14 cellular contexts compared by ENCODE assay signal in the genomic region with DNA sequence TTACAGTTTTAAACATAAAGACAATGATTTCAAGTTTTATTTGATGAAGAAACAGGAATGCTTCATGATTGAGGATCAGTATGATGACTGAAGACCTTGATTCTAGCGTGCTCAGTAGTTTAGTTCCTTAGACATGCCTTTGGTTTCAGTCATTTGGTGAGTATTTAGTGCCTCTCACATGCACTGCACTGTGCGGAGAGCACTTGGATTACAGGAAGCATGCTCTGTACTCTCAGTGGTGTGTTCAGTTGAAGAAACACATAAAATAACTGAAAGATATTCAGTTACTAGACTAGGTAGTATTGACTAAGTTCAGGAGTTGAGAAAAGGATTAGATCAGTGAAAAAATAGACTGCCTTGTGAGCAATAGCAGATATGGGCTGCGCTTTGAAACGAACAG. TPM values are rescaled to one million over a fixed set of nuclear protein-coding genes. Genes with fewer than 3 reads are reported as not detected.
A peak's percentile ranks its signal among the peaks of the same experiment; 100 is the strongest.
DNase-seq lines count a peak whose midpoint lies in the region; ATAC-seq, FAIRE-seq and TF ChIP-seq lines count a peak whose summit lies in the region.
"Had no signal": no experiment of that assay in that cellular context is flagged by ENCODE, and none has a peak within 500 bp of the region (broad histone marks: within the 10 kb centered on the region; RNA-seq: fewer than 3 reads in every experiment).

No MANE protein-coding gene starts in this region.

- intact Hi-C loops in kidney (cut with DNase I), result no loop called here

- no peak overlapping the region for H3K4me3 Mint-ChIP-seq in memory B cell
- H3K4me3 Mint-ChIP-seq: IgD-negative memory B cell, nephron had no signal

- H3K27me3 Mint-ChIP-seq in memory B cell, result no peaks in the 10 kb centered on the region
- H3K27me3 Mint-ChIP-seq: IgD-negative memory B cell had no signal

- peak overlapping the region in 1 of 2 donors; percentile 93 for H3K27ac Mint-ChIP-seq in activated naive CD4-positive, alpha-beta T cell treated with anti-CD3 and anti-CD28 coated beads, Interleukin-2, amount 50 U/mL, for 72 hours
- H3K27ac Mint-ChIP-seq in memory B cell, result peak overlapping the region; percentile 19
- H3K27ac Mint-ChIP-seq: nephron had no signal

- no peak for FAIRE-seq in kidney (lab: Jason Lieb, UNC)
- FAIRE-seq: H1 had no signal

- no peak overlapping the region for H3K4me3 ChIP-seq in AG04450 (ENCODE audit: low read depth, low read length)
- no peak overlapping the region for H3K4me3 ChIP-seq in kidney (ENCODE audit: low read length in 2 of 2)
- H3K4me3 ChIP-seq: body of pancreas had no signal

- CTCF ChIA-PET in AG04450 (lab: Charles Lee), result interaction anchor here (1.0 to 6.8 kb wide), 5 partner anchors 88 to 292 kb away, joined by 3 to 83 read pairs (median 5); a partner anchor contains a TSS

- no peak overlapping the region for H3K9ac ChIP-seq in kidney (ENCODE audit: low read length in 2 of 2)

- no peak for DNase-seq in AG04450 (ENCODE audit: low read depth, low spot score)
- DNase-seq in activated naive CD4-positive, alpha-beta T cell treated with anti-CD3 and anti-CD28 coated beads, Interleukin-2, amount 50 U/mL, for 72 hours (ENCODE audit: low spot score in 2 of 2), result no peak
- DNase-seq in memory B cell (ENCODE audit: low spot score in 2 of 2), result no peak
- DNase-seq in SHP77 treated with DMSO at 0.1 percent for 48 hours (lab: John Stamatoyannopoulos, UW), result no peak
- no peak for DNase-seq in kidney
- DNase-seq: stimulated activated CD8-positive, alpha-beta memory T cell treated with anti-CD3 and anti-CD28 coated beads, Interleukin-4, amount 100 ng/mL, for 48 hours had no signal

- no peaks in the 10 kb centered on the region for H3K4me1 ChIP-seq in kidney (ENCODE audit: control insufficient read depth in 1 of 2, insufficient read depth in 1 of 2, low read depth in 1 of 2, low read length in 2 of 2)

- H3K4me1 Mint-ChIP-seq in memory B cell, result no peaks in the 10 kb centered on the region
- H3K4me1 Mint-ChIP-seq: IgD-negative memory B cell had no signal

- peaks cover 49 to 60% of the 10 kb centered on the region in 2 donors for H3K36me3 ChIP-seq in kidney (ENCODE audit: control insufficient read depth in 1 of 2, insufficient read depth in 2 of 2, low read length in 2 of 2)

- POLR2A ChIA-PET in AG04450 (lab: Yijun Ruan, JAX), result interaction anchor here (1.0 kb wide), 1 partner anchor 88 kb away, joined by 3 read pairs; a partner anchor contains a TSS

- H3K9me3 Mint-ChIP-seq in activated naive CD4-positive, alpha-beta T cell treated with anti-CD3 and anti-CD28 coated beads, Interleukin-2, amount 50 U/mL, for 72 hours, result no peaks in the 10 kb centered on the region
- H3K9me3 Mint-ChIP-seq in memory B cell, result no peaks in the 10 kb centered on the region
- H3K9me3 Mint-ChIP-seq: IgD-negative memory B cell, nephron had no signal

- no peak for TF ChIP-seq CTCF in AG04450 (IDR thresholded peaks at IDR 0.05; ENCODE audit: low read depth, low read length)
- TF ChIP-seq CTCF in kidney (IDR thresholded peaks at IDR 0.05; ENCODE audit: borderline replicate concordance, extremely low read depth, insufficient read depth), result no peak

- no peaks in the 10 kb centered on the region for H3K27me3 ChIP-seq in AG04450 (ENCODE audit: control insufficient read depth, insufficient read depth, low read length)
- H3K27me3 ChIP-seq: body of pancreas had no signal

- H3K9me3 ChIP-seq in AG04450 (ENCODE audit: control insufficient read depth, insufficient read depth, low read length), result no peaks in the 10 kb centered on the region
- H3K9me3 ChIP-seq in kidney (ENCODE audit: control insufficient read depth in 1 of 2, low read length in 2 of 2), result no peaks in the 10 kb centered on the region
- H3K9me3 ChIP-seq: body of pancreas had no signal

- ATAC-seq in GM21515 (IDR thresholded peaks at IDR 0.05; ENCODE audit: unreplicated experiment) (peak; percentile 53), memory B cell (ENCODE audit: low read depth) (no peak), HG03520 (IDR thresholded peaks at IDR 0.05; ENCODE audit: unreplicated experiment) (no peak), HG02610 (IDR thresholded peaks at IDR 0.05; ENCODE audit: unreplicated experiment) (no peak)
- ATAC-seq in activated naive CD4-positive, alpha-beta T cell treated with anti-CD3 and anti-CD28 coated beads, Interleukin-2, amount 50 U/mL, for 72 hours, result peak; percentile 49 to 90

- H3K27ac ChIP-seq in AG04450 (ENCODE audit: low read depth, low read length) (peak overlapping the region; percentile 55), kidney (ENCODE audit: low read depth in 2 of 2, low read length in 2 of 2) (no peak overlapping the region)

- peaks cover 35 to 56% of the 10 kb centered on the region in 2 donors for H3K36me3 Mint-ChIP-seq in activated naive CD4-positive, alpha-beta T cell treated with anti-CD3 and anti-CD28 coated beads, Interleukin-2, amount 50 U/mL, for 72 hours
- H3K36me3 Mint-ChIP-seq in memory B cell, result peaks cover 35% of the 10 kb centered on the region

RNA-seq across cellular contexts. Expression of a gene that starts 25.5 kb away (rescaled TPM):
- 38.9 and 45.0 TPM in 2 replicates for polyA plus RNA-seq in AG04450 (2011; rRNA removed)
- polyA minus RNA-seq in AG04450 (2011; rRNA and poly(A)+ RNA removed), result 19.6 and 20.0 TPM in 2 replicates
- total RNA-seq in activated naive CD4-positive, alpha-beta T cell treated with anti-CD3 and anti-CD28 coated beads, Interleukin-2, amount 50 U/mL, for 72 hours, result 100 to 1,000 TPM; 141 to 227 TPM
- 91.9 TPM for total RNA-seq in kidney
- polyA plus RNA-seq in kidney (ENCODE audit: insufficient read depth, low read depth, low replicate concordance), result 46.4 TPM

RNA-seq across cellular contexts. Expression of a gene that starts 52.1 kb away (rescaled TPM):
- polyA plus RNA-seq in AG04450 (2011; rRNA removed) (not detected in 2 replicates), kidney (ENCODE audit: insufficient read depth, low read depth, low replicate concordance) (0.54 TPM)
- not detected in 2 replicates for polyA minus RNA-seq in AG04450 (2011; rRNA and poly(A)+ RNA removed)
- total RNA-seq in activated naive CD4-positive, alpha-beta T cell treated with anti-CD3 and anti-CD28 coated beads, Interleukin-2, amount 50 U/mL, for 72 hours, result 100 to 1,000 TPM; 531 to 706 TPM
- 11.9 TPM for total RNA-seq in kidney
- total RNA-seq: epithelial cell of proximal tubule, H1 had no signal
- polyA plus RNA-seq: H1 had no signal

Comparison
In these comparisons a context has a peak if more than half of its experiments do, and no peak if none do; other contexts are left out.
1. ATAC-seq: peak in GM21515 (single experiment) and activated naive CD4-positive, alpha-beta T cell treated with anti-CD3 and anti-CD28 coated beads, Interleukin-2, amount 50 U/mL, for 72 hours (2 of 2); none in memory B cell (single experiment), HG03520 (single experiment) and HG02610 (single experiment).
2. RNA of a gene that starts 52.1 kb away (total RNA-seq): 531 to 706 TPM in activated naive CD4-positive, alpha-beta T cell treated with anti-CD3 and anti-CD28 coated beads, Interleukin-2, amount 50 U/mL, for 72 hours; 11.9 TPM in kidney (single experiment); every median in the first group is over 10 times any median in the second.